5 cellular contexts compared by ENCODE assay signal in the genomic region with DNA sequence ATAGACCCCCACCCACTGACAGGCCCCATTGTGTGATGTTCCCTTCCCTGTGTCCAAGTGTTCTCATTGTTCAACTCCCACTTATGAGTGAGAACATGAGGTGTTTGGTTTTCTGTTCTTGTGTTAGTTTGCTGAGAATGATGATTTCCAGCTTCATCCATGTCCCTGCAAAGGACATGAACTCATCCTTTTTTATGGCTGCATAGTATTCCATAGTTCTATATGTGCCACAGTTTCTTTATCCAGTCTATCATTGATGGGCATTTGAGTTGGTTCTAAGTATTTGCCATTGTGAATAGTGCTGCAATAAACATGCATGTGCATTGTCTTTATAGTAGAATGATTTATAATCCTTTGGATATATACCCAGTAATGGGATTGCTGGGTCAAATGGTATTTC. TPM values are rescaled to one million over a fixed set of nuclear protein-coding genes. Genes with fewer than 3 reads are reported as not detected.
A peak's percentile ranks its signal among the peaks of the same experiment; 100 is the strongest.
DNase-seq lines count a peak whose midpoint lies in the region; ATAC-seq, FAIRE-seq and TF ChIP-seq lines count a peak whose summit lies in the region.
"Not testable (repeated sequence)": the region's sequence is repeated elsewhere in the genome, so short reads cannot be mapped to it uniquely, and the experiment has no call there.
"Had no signal": no experiment of that assay in that cellular context is flagged by ENCODE, and none has a peak within 500 bp of the region (broad histone marks: within the 10 kb centered on the region; RNA-seq: fewer than 3 reads in every experiment).

No MANE protein-coding gene starts in this region.

- H3K4me1 ChIP-seq in HEK293 (ENCODE audit: control insufficient read depth, insufficient read depth, low read length); K562 (replicated peaks in 1 of 2; ENCODE audit: control insufficient read depth in 2 of 2, insufficient read depth in 2 of 2, low read length in 2 of 2): not testable (repeated sequence)

- TF ChIP-seq POLR2A in K562 (conservative IDR thresholded peaks at IDR 0.05): not testable (repeated sequence)

- not testable (repeated sequence) for TF ChIP-seq CTCF in HEK293 (tag by site-specific recombination; IDR thresholded peaks at IDR 0.05); K562 (IDR thresholded peaks at IDR 0.05 in 2 of 3, conservative IDR thresholded peaks at IDR 0.05 in 1 of 3; ENCODE audit: insufficient read depth in 2 of 3, low read depth in 1 of 3, low read length in 3 of 3)

- H3K27me3 ChIP-seq in K562 (ENCODE audit: control insufficient read depth in 2 of 2, insufficient read depth in 2 of 2, low read length in 2 of 2): not testable (repeated sequence)

- H3K9ac ChIP-seq in K562 (ENCODE audit: insufficient read depth in 1 of 2, low read depth in 2 of 2, low read length in 2 of 2): not testable (repeated sequence)

- in situ Hi-C loops in K562 (cut with MboI): not testable (repeated sequence)

- not testable (repeated sequence) for DNase-seq in K562 (ENCODE audit: extremely low read depth in 1 of 4, low spot score in 3 of 4)

- TF ChIP-seq RAD21 in K562 (CRISPR knock-in tag; conservative IDR thresholded peaks at IDR 0.05 in 1 of 2, IDR thresholded peaks at IDR 0.05 in 1 of 2): not testable (repeated sequence)

- FAIRE-seq in K562 (lab: Jason Lieb, UNC): not testable (repeated sequence)

- H3K27ac ChIP-seq in HEK293 (ENCODE audit: extremely low read depth, low read depth, low read length); K562 (ENCODE audit: extremely low read depth, low read depth, low read length): not testable (repeated sequence)

- ATAC-seq in SK-N-SH treated with all-trans-retinoic acid at 6 μM for 48 hours, K562: not testable (repeated sequence)

- not testable (repeated sequence) for H3K36me3 ChIP-seq in HEK293 (ENCODE audit: control insufficient read depth in 2 of 2, insufficient read depth in 1 of 2, low read length in 2 of 2); K562 (ENCODE audit: control insufficient read depth, insufficient read depth, low read length)

- H2AFZ ChIP-seq in K562 (ENCODE audit: low read depth, low read length): not testable (repeated sequence)

- BruUV-seq in K562 (replicated peaks; lab: Mats Ljungman, UMichigan): not testable (repeated sequence)

- H3K4me2 ChIP-seq in K562 (ENCODE audit: insufficient read depth, low read length): not testable (repeated sequence)

- not testable (repeated sequence) for H3K79me2 ChIP-seq in K562 (ENCODE audit: control insufficient read depth, insufficient read depth, low read length)

- not testable (repeated sequence) for H3K4me3 ChIP-seq in HEK293 (ENCODE audit: low read depth, low read length); K562

- not testable (repeated sequence) for H3K9me1 ChIP-seq in K562 (ENCODE audit: control insufficient read depth, insufficient read depth, low read length)

- not testable (repeated sequence) for H3K9me3 ChIP-seq in HEK293 (ENCODE audit: control insufficient read depth, insufficient read depth, low read depth, low read length); K562 (replicated peaks; ENCODE audit: control insufficient read depth, insufficient read depth, low read depth, low read length)

- not testable (repeated sequence) for TF ChIP-seq EP300 in K562 (IDR thresholded peaks at IDR 0.05; ENCODE audit: low read length)

- intact Hi-C loops in K562 (cut with micrococcal nuclease): not testable (repeated sequence)

- CTCF ChIA-PET in HEK293 (lab: Yijun Ruan, JAX); K562 (lab: Yijun Ruan, JAX; ENCODE audit: low intra/inter-chr PET ratio): not testable (repeated sequence)

- not testable (repeated sequence) for H4K20me1 ChIP-seq in K562 (replicated peaks; ENCODE audit: control insufficient read depth, insufficient read depth, low read length)

- POLR2A ChIA-PET in HEK293 (lab: Yijun Ruan, JAX); K562 (lab: Yijun Ruan, JAX): not testable (repeated sequence)

TF ChIP-seq in HEK293, 187 proteins besides CTCF, POLR2A, EP300 and RAD21:
- peak; percentile 86 for TF ChIP-seq ZNF146 (tag by site-specific recombination; IDR thresholded peaks at IDR 0.05)

TF ChIP-seq in SK-N-SH treated with all-trans-retinoic acid at 6 μM for 48 hours, 23 proteins besides CTCF, POLR2A, EP300 and RAD21:
- peak; percentile 75 for TF ChIP-seq ZNF8 (CRISPR knock-in tag; IDR thresholded peaks at IDR 0.05)
TF ChIP-seq in SK-N-SH treated with all-trans-retinoic acid at 6 μM for 48 hours: peak in this region for 1; not testable (repeated sequence) for 22.

TF ChIP-seq in K562, 482 proteins besides CTCF, POLR2A, EP300 and RAD21:
- peak; percentile 34 for TF ChIP-seq ZNF146 (CRISPR knock-in tag; IDR thresholded peaks at IDR 0.05; ENCODE audit: unreplicated experiment)

RNA-seq across cellular contexts. Expression of gene DACT1, which starts 57.7 kb away (rescaled TPM):
- total RNA-seq in K562 (2011; cell fraction: chromatin; rRNA removed; ENCODE audit: low replicate concordance): 0.14 and 0.33 TPM in 2 replicates
- 0.13 and 0.17 TPM in 2 replicates for total RNA-seq in K562 (2011; cell fraction: nucleolus; rRNA removed)
- 0.22 and 0.23 TPM in 2 replicates for total RNA-seq in K562 (2011; cell fraction: nucleoplasm; rRNA removed)
- total RNA-seq in K562 (2014; rRNA removed) (0.08 and 0.18 TPM in 2 replicates), K562 (2014; rRNA removed; fragmentation: Illumina TruSeq; extraction: Trizol) (0.11 and 0.19 TPM in 2 replicates), K562 (2015; rRNA removed; fragmentation: Illumina TruSeq; extraction: Trizol) (0.08 and 0.14 TPM in 2 replicates), K562 (2021) (0.13 TPM in 2 replicates)
- polyA plus RNA-seq in K562 (2011; rRNA removed) (0.07 and 0.14 TPM in 2 replicates), K562 (2014; fragmentation: Illumina TruSeq; extraction: Trizol) (0.25 and 0.30 TPM in 2 replicates), K562 (2014; fragmentation: Nextera tagmentation; extraction: Ambion mirVana) (under 1 TPM; 0.07 to 0.13 TPM), K562 (2014; rRNA removed) (0.20 and 0.29 TPM in 2 replicates)
- polyA plus RNA-seq in K562 (2011; cell fraction: cytosol; rRNA removed): 0.06 and 0.13 TPM in 2 replicates
- 0.09 and 0.35 TPM in 2 replicates for polyA plus RNA-seq in K562 (2011; cell fraction: nucleus; rRNA removed)
- 0.21 and 0.35 TPM in 2 replicates for polyA plus RNA-seq in K562 (2012)
- 0.09 TPM in 1 of 2 replicates, not detected in the other for polyA minus RNA-seq in K562 (2011; rRNA and poly(A)+ RNA removed)
- polyA minus RNA-seq in K562 (2011; cell fraction: cytosol; rRNA and poly(A)+ RNA removed): not detected in 2 replicates
- polyA minus RNA-seq in K562 (2011; cell fraction: nucleus; rRNA and poly(A)+ RNA removed): 0.11 TPM in 1 of 2 replicates, not detected in the other
- total RNA-seq: Calu3 had no signal
- polyA plus RNA-seq: CD14-positive monocyte had no signal
